Comparison of ENCODE assay signal across 1 cellular context in the genomic region with DNA sequence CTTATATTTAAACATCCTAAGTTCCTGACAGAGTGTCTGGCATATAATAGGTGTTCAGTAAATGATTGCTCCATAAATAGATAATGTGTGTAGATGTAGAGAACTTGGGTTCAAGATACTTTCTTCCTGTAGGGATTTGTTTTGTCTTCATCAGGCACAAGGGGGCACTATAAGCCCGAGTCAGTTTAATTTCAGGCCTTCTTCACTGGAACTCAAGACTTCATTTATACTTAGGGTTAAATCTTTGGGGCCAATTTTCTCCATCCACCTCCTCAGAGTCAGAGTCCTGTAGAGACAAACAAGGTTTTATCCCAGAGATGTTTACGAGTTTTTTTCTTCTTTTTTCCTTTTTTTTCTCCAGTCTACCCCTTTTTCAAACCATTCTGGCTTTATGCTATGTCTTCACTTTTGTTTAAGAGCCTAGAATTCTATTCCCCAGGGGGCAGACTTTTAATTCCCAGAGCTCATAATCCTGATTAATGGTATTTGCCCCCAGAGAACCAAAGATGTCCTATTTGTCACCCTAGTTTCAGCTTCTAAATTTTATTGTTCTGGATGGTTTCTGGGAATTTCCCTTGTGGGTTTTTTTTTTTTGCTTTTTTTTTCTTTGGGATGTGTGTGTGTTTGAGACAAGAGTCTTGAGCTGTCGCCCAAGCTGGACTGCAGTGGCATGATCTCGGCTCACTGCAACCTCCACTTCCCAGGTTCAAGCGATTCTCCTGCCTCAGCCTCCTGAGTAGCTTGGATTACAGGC.
TF ChIP-seq lines count a peak whose summit lies in the region.

No MANE protein-coding gene starts in this region.

TF ChIP-seq in K562, 482 proteins besides CTCF, POLR2A, EP300 and RAD21 (continued from another document and continues in another):
- TF ChIP-seq, protein P1, sequence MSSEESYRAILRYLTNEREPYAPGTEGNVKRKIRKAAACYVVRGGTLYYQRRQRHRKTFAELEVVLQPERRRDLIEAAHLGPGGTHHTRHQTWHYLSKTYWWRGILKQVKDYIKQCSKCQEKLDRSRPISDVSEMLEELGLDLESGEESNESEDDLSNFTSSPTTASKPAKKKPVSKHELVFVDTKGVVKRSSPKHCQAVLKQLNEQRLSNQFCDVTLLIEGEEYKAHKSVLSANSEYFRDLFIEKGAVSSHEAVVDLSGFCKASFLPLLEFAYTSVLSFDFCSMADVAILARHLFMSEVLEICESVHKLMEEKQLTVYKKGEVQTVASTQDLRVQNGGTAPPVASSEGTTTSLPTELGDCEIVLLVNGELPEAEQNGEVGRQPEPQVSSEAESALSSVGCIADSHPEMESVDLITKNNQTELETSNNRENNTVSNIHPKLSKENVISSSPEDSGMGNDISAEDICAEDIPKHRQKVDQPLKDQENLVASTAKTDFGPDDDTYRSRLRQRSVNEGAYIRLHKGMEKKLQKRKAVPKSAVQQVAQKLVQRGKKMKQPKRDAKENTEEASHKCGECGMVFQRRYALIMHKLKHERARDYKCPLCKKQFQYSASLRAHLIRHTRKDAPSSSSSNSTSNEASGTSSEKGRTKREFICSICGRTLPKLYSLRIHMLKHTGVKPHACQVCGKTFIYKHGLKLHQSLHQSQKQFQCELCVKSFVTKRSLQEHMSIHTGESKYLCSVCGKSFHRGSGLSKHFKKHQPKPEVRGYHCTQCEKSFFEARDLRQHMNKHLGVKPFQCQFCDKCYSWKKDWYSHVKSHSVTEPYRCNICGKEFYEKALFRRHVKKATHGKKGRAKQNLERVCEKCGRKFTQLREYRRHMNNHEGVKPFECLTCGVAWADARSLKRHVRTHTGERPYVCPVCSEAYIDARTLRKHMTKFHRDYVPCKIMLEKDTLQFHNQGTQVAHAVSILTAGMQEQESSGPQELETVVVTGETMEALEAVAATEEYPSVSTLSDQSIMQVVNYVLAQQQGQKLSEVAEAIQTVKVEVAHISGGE (CRISPR knock-in tag; IDR thresholded peaks at IDR 0.05), result no peak; a peak in 1 of 6 replicates
- TF ChIP-seq GATAD2B (IDR thresholded peaks at IDR 0.05; ENCODE audit: borderline replicate concordance) (peak; percentile 62; the same call in 1 of the 2 replicates), NR2C2 (CRISPR knock-in tag; IDR thresholded peaks at IDR 0.05) (no peak), NR2C2 (tag; IDR thresholded peaks at IDR 0.05) (no peak), FOXJ2 (tag; IDR thresholded peaks at IDR 0.05) (no peak), MEF2A (IDR thresholded peaks at IDR 0.05; ENCODE audit: control insufficient read depth, low read depth, low read length) (peak; percentile 61; the same call in 1 of the 2 replicates), FOSL1 (tag; conservative IDR thresholded peaks at IDR 0.05) (peak; percentile 37; the same call in 1 of the 2 replicates), RBM22 (IDR thresholded peaks at IDR 0.05; ENCODE audit: low read depth, low read length, poor library complexity, severe bottlenecking) (no peak), FOXK2 (conservative IDR thresholded peaks at IDR 0.05 in 1 of 2, IDR thresholded peaks at IDR 0.05 in 1 of 2; ENCODE audit: low read depth in 2 of 2) (peak in 1 of 2 experiments; percentile 42; a peak in 1 of 4 replicates), ZFP30 (CRISPR knock-in tag; IDR thresholded peaks at IDR 0.05; ENCODE audit: borderline replicate concordance) (no peak), RBM25 (IDR thresholded peaks at IDR 0.05; ENCODE audit: low read depth, low read length, severe bottlenecking) (peak; percentile 78), ETV6 (IDR thresholded peaks at IDR 0.05; ENCODE audit: borderline replicate concordance in 1 of 2, low read depth in 2 of 2, low read length in 1 of 2) (no peak), ETV6 (CRISPR knock-in tag; IDR thresholded peaks at IDR 0.05; ENCODE audit: borderline replicate concordance) (no peak), PURB (CRISPR knock-in tag; IDR thresholded peaks at IDR 0.05; ENCODE audit: low read depth) (no peak), ZZZ3 (IDR thresholded peaks at IDR 0.05) (no peak), CEBPB (tag; IDR thresholded peaks at IDR 0.05) (peak; percentile 53), POLR2G (IDR thresholded peaks at IDR 0.05; ENCODE audit: low read depth, low read length) (no peak), CBX1 (IDR thresholded peaks at IDR 0.05; ENCODE audit: low read depth) (no peak), MAZ (CRISPR knock-in tag; conservative IDR thresholded peaks at IDR 0.05 in 1 of 2, IDR thresholded peaks at IDR 0.05 in 1 of 2) (no peak), PML (IDR thresholded peaks at IDR 0.05; ENCODE audit: low read length) (0 out of 2 replicates have a peak, but pooled peaks have one; percentile 22), LCOR (CRISPR knock-in tag; IDR thresholded peaks at IDR 0.05) (no peak), ZNF551 (CRISPR knock-in tag; IDR thresholded peaks at IDR 0.05) (no peak), MIER1 (IDR thresholded peaks at IDR 0.05; ENCODE audit: low read depth) (no peak)
- TF ChIP-seq, protein P2, sequence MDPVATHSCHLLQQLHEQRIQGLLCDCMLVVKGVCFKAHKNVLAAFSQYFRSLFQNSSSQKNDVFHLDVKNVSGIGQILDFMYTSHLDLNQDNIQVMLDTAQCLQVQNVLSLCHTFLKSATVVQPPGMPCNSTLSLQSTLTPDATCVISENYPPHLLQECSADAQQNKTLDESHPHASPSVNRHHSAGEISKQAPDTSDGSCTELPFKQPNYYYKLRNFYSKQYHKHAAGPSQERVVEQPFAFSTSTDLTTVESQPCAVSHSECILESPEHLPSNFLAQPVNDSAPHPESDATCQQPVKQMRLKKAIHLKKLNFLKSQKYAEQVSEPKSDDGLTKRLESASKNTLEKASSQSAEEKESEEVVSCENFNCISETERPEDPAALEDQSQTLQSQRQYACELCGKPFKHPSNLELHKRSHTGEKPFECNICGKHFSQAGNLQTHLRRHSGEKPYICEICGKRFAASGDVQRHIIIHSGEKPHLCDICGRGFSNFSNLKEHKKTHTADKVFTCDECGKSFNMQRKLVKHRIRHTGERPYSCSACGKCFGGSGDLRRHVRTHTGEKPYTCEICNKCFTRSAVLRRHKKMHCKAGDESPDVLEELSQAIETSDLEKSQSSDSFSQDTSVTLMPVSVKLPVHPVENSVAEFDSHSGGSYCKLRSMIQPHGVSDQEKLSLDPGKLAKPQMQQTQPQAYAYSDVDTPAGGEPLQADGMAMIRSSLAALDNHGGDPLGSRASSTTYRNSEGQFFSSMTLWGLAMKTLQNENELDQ (CRISPR knock-in tag; IDR thresholded peaks at IDR 0.05; ENCODE audit: borderline replicate concordance), result no peak
- TF ChIP-seq, protein P3, sequence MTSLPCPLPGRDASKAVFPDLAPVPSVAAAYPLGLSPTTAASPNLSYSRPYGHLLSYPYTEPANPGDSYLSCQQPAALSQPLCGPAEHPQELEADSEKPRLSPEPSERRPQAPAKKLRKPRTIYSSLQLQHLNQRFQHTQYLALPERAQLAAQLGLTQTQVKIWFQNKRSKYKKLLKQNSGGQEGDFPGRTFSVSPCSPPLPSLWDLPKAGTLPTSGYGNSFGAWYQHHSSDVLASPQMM (CRISPR knock-in tag; IDR thresholded peaks at IDR 0.05), result no peak
- TF ChIP-seq, protein P4, sequence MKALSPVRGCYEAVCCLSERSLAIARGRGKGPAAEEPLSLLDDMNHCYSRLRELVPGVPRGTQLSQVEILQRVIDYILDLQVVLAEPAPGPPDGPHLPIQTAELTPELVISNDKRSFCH (CRISPR knock-in tag; IDR thresholded peaks at IDR 0.05), result no peak
- TF ChIP-seq, protein P4 (tag; IDR thresholded peaks at IDR 0.05), result no peak
- TF ChIP-seq, protein P5, sequence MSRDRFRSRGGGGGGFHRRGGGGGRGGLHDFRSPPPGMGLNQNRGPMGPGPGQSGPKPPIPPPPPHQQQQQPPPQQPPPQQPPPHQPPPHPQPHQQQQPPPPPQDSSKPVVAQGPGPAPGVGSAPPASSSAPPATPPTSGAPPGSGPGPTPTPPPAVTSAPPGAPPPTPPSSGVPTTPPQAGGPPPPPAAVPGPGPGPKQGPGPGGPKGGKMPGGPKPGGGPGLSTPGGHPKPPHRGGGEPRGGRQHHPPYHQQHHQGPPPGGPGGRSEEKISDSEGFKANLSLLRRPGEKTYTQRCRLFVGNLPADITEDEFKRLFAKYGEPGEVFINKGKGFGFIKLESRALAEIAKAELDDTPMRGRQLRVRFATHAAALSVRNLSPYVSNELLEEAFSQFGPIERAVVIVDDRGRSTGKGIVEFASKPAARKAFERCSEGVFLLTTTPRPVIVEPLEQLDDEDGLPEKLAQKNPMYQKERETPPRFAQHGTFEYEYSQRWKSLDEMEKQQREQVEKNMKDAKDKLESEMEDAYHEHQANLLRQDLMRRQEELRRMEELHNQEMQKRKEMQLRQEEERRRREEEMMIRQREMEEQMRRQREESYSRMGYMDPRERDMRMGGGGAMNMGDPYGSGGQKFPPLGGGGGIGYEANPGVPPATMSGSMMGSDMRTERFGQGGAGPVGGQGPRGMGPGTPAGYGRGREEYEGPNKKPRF (IDR thresholded peaks at IDR 0.05; ENCODE audit: low read depth, low read length), result no peak
- TF ChIP-seq, protein P6, sequence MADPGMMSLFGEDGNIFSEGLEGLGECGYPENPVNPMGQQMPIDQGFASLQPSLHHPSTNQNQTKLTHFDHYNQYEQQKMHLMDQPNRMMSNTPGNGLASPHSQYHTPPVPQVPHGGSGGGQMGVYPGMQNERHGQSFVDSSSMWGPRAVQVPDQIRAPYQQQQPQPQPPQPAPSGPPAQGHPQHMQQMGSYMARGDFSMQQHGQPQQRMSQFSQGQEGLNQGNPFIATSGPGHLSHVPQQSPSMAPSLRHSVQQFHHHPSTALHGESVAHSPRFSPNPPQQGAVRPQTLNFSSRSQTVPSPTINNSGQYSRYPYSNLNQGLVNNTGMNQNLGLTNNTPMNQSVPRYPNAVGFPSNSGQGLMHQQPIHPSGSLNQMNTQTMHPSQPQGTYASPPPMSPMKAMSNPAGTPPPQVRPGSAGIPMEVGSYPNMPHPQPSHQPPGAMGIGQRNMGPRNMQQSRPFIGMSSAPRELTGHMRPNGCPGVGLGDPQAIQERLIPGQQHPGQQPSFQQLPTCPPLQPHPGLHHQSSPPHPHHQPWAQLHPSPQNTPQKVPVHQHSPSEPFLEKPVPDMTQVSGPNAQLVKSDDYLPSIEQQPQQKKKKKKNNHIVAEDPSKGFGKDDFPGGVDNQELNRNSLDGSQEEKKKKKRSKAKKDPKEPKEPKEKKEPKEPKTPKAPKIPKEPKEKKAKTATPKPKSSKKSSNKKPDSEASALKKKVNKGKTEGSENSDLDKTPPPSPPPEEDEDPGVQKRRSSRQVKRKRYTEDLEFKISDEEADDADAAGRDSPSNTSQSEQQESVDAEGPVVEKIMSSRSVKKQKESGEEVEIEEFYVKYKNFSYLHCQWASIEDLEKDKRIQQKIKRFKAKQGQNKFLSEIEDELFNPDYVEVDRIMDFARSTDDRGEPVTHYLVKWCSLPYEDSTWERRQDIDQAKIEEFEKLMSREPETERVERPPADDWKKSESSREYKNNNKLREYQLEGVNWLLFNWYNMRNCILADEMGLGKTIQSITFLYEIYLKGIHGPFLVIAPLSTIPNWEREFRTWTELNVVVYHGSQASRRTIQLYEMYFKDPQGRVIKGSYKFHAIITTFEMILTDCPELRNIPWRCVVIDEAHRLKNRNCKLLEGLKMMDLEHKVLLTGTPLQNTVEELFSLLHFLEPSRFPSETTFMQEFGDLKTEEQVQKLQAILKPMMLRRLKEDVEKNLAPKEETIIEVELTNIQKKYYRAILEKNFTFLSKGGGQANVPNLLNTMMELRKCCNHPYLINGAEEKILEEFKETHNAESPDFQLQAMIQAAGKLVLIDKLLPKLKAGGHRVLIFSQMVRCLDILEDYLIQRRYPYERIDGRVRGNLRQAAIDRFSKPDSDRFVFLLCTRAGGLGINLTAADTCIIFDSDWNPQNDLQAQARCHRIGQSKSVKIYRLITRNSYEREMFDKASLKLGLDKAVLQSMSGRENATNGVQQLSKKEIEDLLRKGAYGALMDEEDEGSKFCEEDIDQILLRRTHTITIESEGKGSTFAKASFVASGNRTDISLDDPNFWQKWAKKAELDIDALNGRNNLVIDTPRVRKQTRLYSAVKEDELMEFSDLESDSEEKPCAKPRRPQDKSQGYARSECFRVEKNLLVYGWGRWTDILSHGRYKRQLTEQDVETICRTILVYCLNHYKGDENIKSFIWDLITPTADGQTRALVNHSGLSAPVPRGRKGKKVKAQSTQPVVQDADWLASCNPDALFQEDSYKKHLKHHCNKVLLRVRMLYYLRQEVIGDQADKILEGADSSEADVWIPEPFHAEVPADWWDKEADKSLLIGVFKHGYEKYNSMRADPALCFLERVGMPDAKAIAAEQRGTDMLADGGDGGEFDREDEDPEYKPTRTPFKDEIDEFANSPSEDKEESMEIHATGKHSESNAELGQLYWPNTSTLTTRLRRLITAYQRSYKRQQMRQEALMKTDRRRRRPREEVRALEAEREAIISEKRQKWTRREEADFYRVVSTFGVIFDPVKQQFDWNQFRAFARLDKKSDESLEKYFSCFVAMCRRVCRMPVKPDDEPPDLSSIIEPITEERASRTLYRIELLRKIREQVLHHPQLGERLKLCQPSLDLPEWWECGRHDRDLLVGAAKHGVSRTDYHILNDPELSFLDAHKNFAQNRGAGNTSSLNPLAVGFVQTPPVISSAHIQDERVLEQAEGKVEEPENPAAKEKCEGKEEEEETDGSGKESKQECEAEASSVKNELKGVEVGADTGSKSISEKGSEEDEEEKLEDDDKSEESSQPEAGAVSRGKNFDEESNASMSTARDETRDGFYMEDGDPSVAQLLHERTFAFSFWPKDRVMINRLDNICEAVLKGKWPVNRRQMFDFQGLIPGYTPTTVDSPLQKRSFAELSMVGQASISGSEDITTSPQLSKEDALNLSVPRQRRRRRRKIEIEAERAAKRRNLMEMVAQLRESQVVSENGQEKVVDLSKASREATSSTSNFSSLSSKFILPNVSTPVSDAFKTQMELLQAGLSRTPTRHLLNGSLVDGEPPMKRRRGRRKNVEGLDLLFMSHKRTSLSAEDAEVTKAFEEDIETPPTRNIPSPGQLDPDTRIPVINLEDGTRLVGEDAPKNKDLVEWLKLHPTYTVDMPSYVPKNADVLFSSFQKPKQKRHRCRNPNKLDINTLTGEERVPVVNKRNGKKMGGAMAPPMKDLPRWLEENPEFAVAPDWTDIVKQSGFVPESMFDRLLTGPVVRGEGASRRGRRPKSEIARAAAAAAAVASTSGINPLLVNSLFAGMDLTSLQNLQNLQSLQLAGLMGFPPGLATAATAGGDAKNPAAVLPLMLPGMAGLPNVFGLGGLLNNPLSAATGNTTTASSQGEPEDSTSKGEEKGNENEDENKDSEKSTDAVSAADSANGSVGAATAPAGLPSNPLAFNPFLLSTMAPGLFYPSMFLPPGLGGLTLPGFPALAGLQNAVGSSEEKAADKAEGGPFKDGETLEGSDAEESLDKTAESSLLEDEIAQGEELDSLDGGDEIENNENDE (IDR thresholded peaks at IDR 0.05; ENCODE audit: low read depth, low read length), result no peak
- TF ChIP-seq, protein P7, sequence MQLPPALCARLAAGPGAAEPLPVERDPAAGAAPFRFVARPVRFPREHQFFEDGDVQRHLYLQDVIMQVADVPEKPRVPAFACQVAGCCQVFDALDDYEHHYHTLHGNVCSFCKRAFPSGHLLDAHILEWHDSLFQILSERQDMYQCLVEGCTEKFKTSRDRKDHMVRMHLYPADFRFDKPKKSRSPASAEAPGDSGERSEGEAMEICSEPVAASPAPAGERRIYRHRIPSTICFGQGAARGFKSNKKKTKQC (CRISPR knock-in tag; IDR thresholded peaks at IDR 0.05), result no peak
